In genomic region chr18:61196745-61197144, GRCh38 we compare ENCODE assay signal across 20 cellular contexts.
DNase-seq lines count a peak whose midpoint lies in the region; FAIRE-seq and TF ChIP-seq lines count a peak whose summit lies in the region.
"Had no signal": no experiment of that assay in that cellular context is flagged by ENCODE, and none has a peak within 500 bp of the region (broad histone marks: within the 10 kb centered on the region; RNA-seq: fewer than 3 reads in every experiment).

No MANE protein-coding gene starts in this region.

- H3K36me3 ChIP-seq in WERI-Rb-1, result no peaks in the 10 kb centered on the region
- H3K36me3 ChIP-seq in esophagus squamous epithelium, result no peaks in the 10 kb centered on the region
- H3K36me3 ChIP-seq: BE2C, BLaER1 had no signal

- DNase-seq in D721Med (ENCODE audit: insufficient read length, low spot score) (no peak), NCI-H82 (lab: John Stamatoyannopoulos, UW) (peak; percentile 29), WERI-Rb-1 (no peak), esophagus squamous epithelium (lab: John Stamatoyannopoulos, UW) (no peak), urothelium cell line (ENCODE audit: low spot score) (no peak)
- DNase-seq: 8988T; ACHN; BE2C; C1 segment of cervical spinal cord; CD4-positive, alpha-beta memory T cell; CD4-positive, CD25-positive, alpha-beta regulatory T cell; CD8-positive, alpha-beta memory T cell; COR-L47; DMS79 treated with DMSO at 0.1 percent for 48 hours; GF-D8 had no signal

- WGBS in esophagus squamous epithelium, 2 donors, result 69 to 78% methylated on average over 4 of the region's 4 CpGs

- FAIRE-seq in D721Med (lab: Jason Lieb, UNC), result peak; percentile 100
- no peak for FAIRE-seq in urothelium cell line (lab: Jason Lieb, UNC)
- FAIRE-seq: A204.1, G401.6, GM12891, GM19239 had no signal

- intact Hi-C loops in esophagus squamous epithelium (cut with DNase I), result no loop called here

- TF ChIP-seq POLR2A in esophagus squamous epithelium (IDR thresholded peaks at IDR 0.05), result no peak

- H3K27me3 ChIP-seq in WERI-Rb-1 (ENCODE audit: insufficient read depth, low read depth, severe bottlenecking) (no peaks in the 10 kb centered on the region), esophagus squamous epithelium (no peaks in the 10 kb centered on the region)
- H3K27me3 ChIP-seq: BE2C, BLaER1 had no signal

- H3K27ac ChIP-seq in WERI-Rb-1 (peak overlapping the region; percentile 71), esophagus squamous epithelium (no peak overlapping the region)
- H3K27ac ChIP-seq: BLaER1 had no signal

- TF ChIP-seq CTCF in D721Med (IDR thresholded peaks at IDR 0.05; ENCODE audit: insufficient read depth, missing control alignments) (no peak), WERI-Rb-1 (IDR thresholded peaks at IDR 0.05; ENCODE audit: low read depth, low read length) (no peak), esophagus squamous epithelium (IDR thresholded peaks at IDR 0.05) (no peak)

- H3K4me3 ChIP-seq in WERI-Rb-1 (ENCODE audit: low read depth, low read length), result no peak overlapping the region; the same call in 1 of the 2 replicates
- H3K4me3 ChIP-seq in esophagus squamous epithelium, result no peak overlapping the region
- H3K4me3 ChIP-seq: BLaER1 had no signal

- no peaks in the 10 kb centered on the region for H3K4me1 ChIP-seq in esophagus squamous epithelium
- H3K4me1 ChIP-seq: BE2C, BLaER1 had no signal

- H3K9me3 ChIP-seq in WERI-Rb-1 (ENCODE audit: severe bottlenecking), result no peaks in the 10 kb centered on the region
- no peaks in the 10 kb centered on the region for H3K9me3 ChIP-seq in esophagus squamous epithelium
- H3K9me3 ChIP-seq: BE2C, BLaER1 had no signal
